In the genomic region with DNA sequence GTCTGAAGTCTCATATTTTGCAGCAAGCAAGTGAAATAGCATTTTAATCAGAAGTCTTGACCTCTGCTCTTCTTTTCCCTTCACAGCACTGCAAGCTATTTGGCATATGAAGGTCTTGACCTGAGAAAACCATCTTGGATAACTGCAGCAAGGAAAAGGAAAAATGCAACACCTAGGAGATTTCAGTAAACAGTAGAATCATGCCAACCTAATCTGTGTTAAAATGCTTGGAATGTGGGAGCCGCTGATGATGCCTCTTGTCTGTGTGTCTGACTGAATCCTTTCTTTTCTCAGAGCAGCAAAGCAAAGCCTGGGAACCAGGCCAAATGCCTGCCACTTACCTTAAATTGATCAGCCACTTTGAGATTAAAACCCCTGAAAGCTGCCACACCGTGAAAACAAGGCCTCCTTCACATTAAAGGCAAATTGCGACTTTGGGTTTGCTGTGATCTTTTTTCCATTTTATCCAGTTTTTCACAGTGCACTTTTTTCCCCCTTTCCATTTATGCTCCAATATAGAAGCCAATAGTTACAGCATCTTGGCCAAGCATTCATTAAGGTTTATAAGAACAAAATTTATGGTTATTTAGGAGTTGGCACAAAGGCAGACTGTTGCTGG, we compare ENCODE assay signal across 9 cellular contexts.
DNase-seq lines count a peak whose midpoint lies in the region; ATAC-seq and TF ChIP-seq lines count a peak whose summit lies in the region.
"Had no signal": no experiment of that assay in that cellular context is flagged by ENCODE, and none has a peak within 500 bp of the region (broad histone marks: within the 10 kb centered on the region; RNA-seq: fewer than 3 reads in every experiment).

No MANE protein-coding gene starts in this region.

- no peak overlapping the region for H3K4me3 Mint-ChIP-seq in activated CD8-positive, alpha-beta T cell treated with anti-CD3 and anti-CD28 coated beads, Interleukin-2, amount 10 ng/mL, durations not matched to agents 7 days and 5 days

- no peak overlapping the region for H3K4me3 ChIP-seq in A673 (ENCODE audit: low read depth, low read length, poor library complexity, severe bottlenecking)

- no peaks in the 10 kb centered on the region for H3K9me3 ChIP-seq in A673 (ENCODE audit: low read depth, low read length, poor library complexity, severe bottlenecking)

- ATAC-seq in SK-N-SH treated with all-trans-retinoic acid at 6 μM for 48 hours (peak; percentile 98), GM19035 (IDR thresholded peaks at IDR 0.05; ENCODE audit: unreplicated experiment) (no peak)
- ATAC-seq in activated CD8-positive, alpha-beta T cell treated with anti-CD3 and anti-CD28 coated beads, Interleukin-2, amount 10 ng/mL, durations not matched to agents 7 days and 5 days, result no peak

- intact Hi-C loops in A673 (cut with micrococcal nuclease; ENCODE audit: unreplicated experiment), result no loop called here

- no peaks in the 10 kb centered on the region for H3K9me3 Mint-ChIP-seq in activated CD8-positive, alpha-beta T cell treated with anti-CD3 and anti-CD28 coated beads, Interleukin-2, amount 10 ng/mL, durations not matched to agents 7 days and 5 days (ENCODE audit: insufficient read depth)

- no peak for TF ChIP-seq CTCF in A673 (conservative IDR thresholded peaks at IDR 0.05; ENCODE audit: low read depth, low read length)

- H3K36me3 ChIP-seq in A673 (ENCODE audit: insufficient read depth, low read length, poor library complexity, severe bottlenecking), result no peaks in the 10 kb centered on the region

- BruUV-seq in A673 (replicated peaks; lab: Mats Ljungman, UMichigan), result no TSS peak

- H3K36me3 Mint-ChIP-seq in activated CD8-positive, alpha-beta T cell treated with anti-CD3 and anti-CD28 coated beads, Interleukin-2, amount 10 ng/mL, durations not matched to agents 7 days and 5 days (ENCODE audit: low read depth), result no peaks in the 10 kb centered on the region

- DNase-seq in A673 (ENCODE audit: low spot score) (peak; percentile 27), HK-2 (ENCODE audit: unreplicated experiment) (peak; percentile 54), iPS-NIHi11 (ENCODE audit: low spot score) (peak; percentile 21), cerebellum (ENCODE audit: low spot score) (no peak), NCI-H1930 (lab: John Stamatoyannopoulos, UW) (no peak)
- no peak for DNase-seq in activated CD8-positive, alpha-beta T cell treated with anti-CD3 and anti-CD28 coated beads, Interleukin-2, amount 10 ng/mL, durations not matched to agents 7 days and 5 days
- DNase-seq: posterior cingulate gyrus had no signal

- no peak overlapping the region for H3K27ac ChIP-seq in A673 (ENCODE audit: low read depth, low read length, poor library complexity, severe bottlenecking)

- H3K27me3 Mint-ChIP-seq in activated CD8-positive, alpha-beta T cell treated with anti-CD3 and anti-CD28 coated beads, Interleukin-2, amount 10 ng/mL, durations not matched to agents 7 days and 5 days (ENCODE audit: low read depth), result peaks cover 2% of the 10 kb centered on the region

- CTCF ChIA-PET in A673 (lab: Charles Lee), result no interaction called here
- CTCF ChIA-PET in activated CD8-positive, alpha-beta T cell treated with anti-CD3 and anti-CD28 coated beads, Interleukin-2, amount 10 ng/mL, durations not matched to agents 7 days and 5 days (lab: Charles Lee), result no interaction called here

- POLR2A ChIA-PET in A673 (lab: Charles Lee; ENCODE audit: low non-redundant PET), result no interaction called here
- POLR2A ChIA-PET in activated CD8-positive, alpha-beta T cell treated with anti-CD3 and anti-CD28 coated beads, Interleukin-2, amount 10 ng/mL, durations not matched to agents 7 days and 5 days (lab: Charles Lee), result no interaction called here

- H3K4me1 ChIP-seq in A673 (ENCODE audit: insufficient read depth, low read length, poor library complexity, severe bottlenecking), result no peaks in the 10 kb centered on the region

- H3K27ac Mint-ChIP-seq in activated CD8-positive, alpha-beta T cell treated with anti-CD3 and anti-CD28 coated beads, Interleukin-2, amount 10 ng/mL, durations not matched to agents 7 days and 5 days, result no peak overlapping the region

- peaks cover 4% of the 10 kb centered on the region for H3K27me3 ChIP-seq in A673 (replicated peaks; ENCODE audit: insufficient read depth, low read depth, low read length, poor library complexity)

- no peaks in the 10 kb centered on the region for H3K4me1 Mint-ChIP-seq in activated CD8-positive, alpha-beta T cell treated with anti-CD3 and anti-CD28 coated beads, Interleukin-2, amount 10 ng/mL, durations not matched to agents 7 days and 5 days (ENCODE audit: low read depth)

TF ChIP-seq in SK-N-SH treated with all-trans-retinoic acid at 6 μM for 48 hours, 23 proteins besides CTCF, POLR2A, EP300 and RAD21 (continues in another document):
- TF ChIP-seq GLIS3 (CRISPR knock-in tag; IDR thresholded peaks at IDR 0.05) (0 out of 2 replicates have a peak, but pooled peaks have one; percentile 35), BACH2 (CRISPR knock-in tag; IDR thresholded peaks at IDR 0.05; ENCODE audit: borderline replicate concordance) (no peak), ZNF70 (CRISPR knock-in tag; IDR thresholded peaks at IDR 0.05) (no peak), ZNF565 (CRISPR knock-in tag; conservative IDR thresholded peaks at IDR 0.05; ENCODE audit: low read depth) (no peak), TOX (CRISPR knock-in tag; IDR thresholded peaks at IDR 0.05; ENCODE audit: borderline replicate concordance) (no peak), CSDC2 (CRISPR knock-in tag; IDR thresholded peaks at IDR 0.05) (peak; percentile 63; the same call in 1 of the 2 replicates), ZFP3 (CRISPR knock-in tag; IDR thresholded peaks at IDR 0.05) (0 out of 2 replicates have a peak, but pooled peaks have one; percentile 40), PPARA (CRISPR knock-in tag; IDR thresholded peaks at IDR 0.05; ENCODE audit: borderline replicate concordance) (no peak), ZNF8 (CRISPR knock-in tag; IDR thresholded peaks at IDR 0.05) (no peak), SNAI2 (CRISPR knock-in tag; IDR thresholded peaks at IDR 0.05) (no peak), ZFP30 (CRISPR knock-in tag; IDR thresholded peaks at IDR 0.05) (no peak), ESRRG (CRISPR knock-in tag; IDR thresholded peaks at IDR 0.05) (no peak), ISL1 (CRISPR knock-in tag; IDR thresholded peaks at IDR 0.05) (peak; percentile 99), ARNTL (CRISPR knock-in tag; IDR thresholded peaks at IDR 0.05; ENCODE audit: borderline replicate concordance, low read depth) (no peak), RARB (CRISPR knock-in tag; IDR thresholded peaks at IDR 0.05) (no peak)
- TF ChIP-seq, protein P1, sequence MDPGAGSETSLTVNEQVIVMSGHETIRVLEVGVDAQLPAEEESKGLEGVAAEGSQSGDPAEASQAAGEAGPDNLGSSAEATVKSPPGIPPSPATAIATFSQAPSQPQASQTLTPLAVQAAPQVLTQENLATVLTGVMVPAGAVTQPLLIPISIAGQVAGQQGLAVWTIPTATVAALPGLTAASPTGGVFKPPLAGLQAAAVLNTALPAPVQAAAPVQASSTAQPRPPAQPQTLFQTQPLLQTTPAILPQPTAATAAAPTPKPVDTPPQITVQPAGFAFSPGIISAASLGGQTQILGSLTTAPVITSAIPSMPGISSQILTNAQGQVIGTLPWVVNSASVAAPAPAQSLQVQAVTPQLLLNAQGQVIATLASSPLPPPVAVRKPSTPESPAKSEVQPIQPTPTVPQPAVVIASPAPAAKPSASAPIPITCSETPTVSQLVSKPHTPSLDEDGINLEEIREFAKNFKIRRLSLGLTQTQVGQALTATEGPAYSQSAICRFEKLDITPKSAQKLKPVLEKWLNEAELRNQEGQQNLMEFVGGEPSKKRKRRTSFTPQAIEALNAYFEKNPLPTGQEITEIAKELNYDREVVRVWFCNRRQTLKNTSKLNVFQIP (CRISPR knock-in tag; IDR thresholded peaks at IDR 0.05; ENCODE audit: borderline replicate concordance, low read depth), result 0 out of 2 replicates have a peak, but pooled peaks have one; percentile 34
- TF ChIP-seq, protein P2, sequence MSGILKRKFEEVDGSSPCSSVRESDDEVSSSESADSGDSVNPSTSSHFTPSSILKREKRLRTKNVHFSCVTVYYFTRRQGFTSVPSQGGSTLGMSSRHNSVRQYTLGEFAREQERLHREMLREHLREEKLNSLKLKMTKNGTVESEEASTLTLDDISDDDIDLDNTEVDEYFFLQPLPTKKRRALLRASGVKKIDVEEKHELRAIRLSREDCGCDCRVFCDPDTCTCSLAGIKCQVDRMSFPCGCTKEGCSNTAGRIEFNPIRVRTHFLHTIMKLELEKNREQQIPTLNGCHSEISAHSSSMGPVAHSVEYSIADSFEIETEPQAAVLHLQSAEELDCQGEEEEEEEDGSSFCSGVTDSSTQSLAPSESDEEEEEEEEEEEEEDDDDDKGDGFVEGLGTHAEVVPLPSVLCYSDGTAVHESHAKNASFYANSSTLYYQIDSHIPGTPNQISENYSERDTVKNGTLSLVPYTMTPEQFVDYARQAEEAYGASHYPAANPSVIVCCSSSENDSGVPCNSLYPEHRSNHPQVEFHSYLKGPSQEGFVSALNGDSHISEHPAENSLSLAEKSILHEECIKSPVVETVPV (CRISPR knock-in tag; IDR thresholded peaks at IDR 0.05), result no peak
- TF ChIP-seq, protein P3, sequence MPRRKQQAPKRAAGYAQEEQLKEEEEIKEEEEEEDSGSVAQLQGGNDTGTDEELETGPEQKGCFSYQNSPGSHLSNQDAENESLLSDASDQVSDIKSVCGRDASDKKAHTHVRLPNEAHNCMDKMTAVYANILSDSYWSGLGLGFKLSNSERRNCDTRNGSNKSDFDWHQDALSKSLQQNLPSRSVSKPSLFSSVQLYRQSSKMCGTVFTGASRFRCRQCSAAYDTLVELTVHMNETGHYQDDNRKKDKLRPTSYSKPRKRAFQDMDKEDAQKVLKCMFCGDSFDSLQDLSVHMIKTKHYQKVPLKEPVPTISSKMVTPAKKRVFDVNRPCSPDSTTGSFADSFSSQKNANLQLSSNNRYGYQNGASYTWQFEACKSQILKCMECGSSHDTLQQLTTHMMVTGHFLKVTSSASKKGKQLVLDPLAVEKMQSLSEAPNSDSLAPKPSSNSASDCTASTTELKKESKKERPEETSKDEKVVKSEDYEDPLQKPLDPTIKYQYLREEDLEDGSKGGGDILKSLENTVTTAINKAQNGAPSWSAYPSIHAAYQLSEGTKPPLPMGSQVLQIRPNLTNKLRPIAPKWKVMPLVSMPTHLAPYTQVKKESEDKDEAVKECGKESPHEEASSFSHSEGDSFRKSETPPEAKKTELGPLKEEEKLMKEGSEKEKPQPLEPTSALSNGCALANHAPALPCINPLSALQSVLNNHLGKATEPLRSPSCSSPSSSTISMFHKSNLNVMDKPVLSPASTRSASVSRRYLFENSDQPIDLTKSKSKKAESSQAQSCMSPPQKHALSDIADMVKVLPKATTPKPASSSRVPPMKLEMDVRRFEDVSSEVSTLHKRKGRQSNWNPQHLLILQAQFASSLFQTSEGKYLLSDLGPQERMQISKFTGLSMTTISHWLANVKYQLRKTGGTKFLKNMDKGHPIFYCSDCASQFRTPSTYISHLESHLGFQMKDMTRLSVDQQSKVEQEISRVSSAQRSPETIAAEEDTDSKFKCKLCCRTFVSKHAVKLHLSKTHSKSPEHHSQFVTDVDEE (CRISPR knock-in tag; IDR thresholded peaks at IDR 0.05), result peak; percentile 82; the same call in 1 of the 2 replicates

Comparison
In these comparisons a context has a peak if more than half of its experiments do, and no peak if none do; other contexts are left out.
1. DNase-seq: peak in A673 (single experiment), HK-2 (single experiment) and iPS-NIHi11 (single experiment); none in cerebellum (single experiment), activated CD8-positive, alpha-beta T cell treated with anti-CD3 and anti-CD28 coated beads, Interleukin-2, amount 10 ng/mL, durations not matched to agents 7 days and 5 days (single experiment) and NCI-H1930 (0 of 2).